In the genomic region with DNA sequence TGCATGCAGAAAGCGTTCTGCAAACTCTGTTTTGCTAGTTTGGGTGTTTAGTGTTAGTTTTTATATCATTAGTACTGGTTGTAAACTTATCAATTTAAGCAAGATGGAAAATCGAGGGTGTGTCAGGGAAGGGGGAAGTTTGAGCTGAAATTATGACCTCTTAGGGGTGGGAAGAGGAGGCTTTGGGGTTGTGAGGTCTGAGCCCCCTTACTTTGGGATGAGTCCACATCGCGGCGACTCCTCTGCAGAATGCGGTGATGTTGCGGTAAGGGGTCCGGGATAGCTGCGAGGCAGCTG, we compare ENCODE assay signal across 10 cellular contexts. TPM values are rescaled to one million over a fixed set of nuclear protein-coding genes. Genes with fewer than 3 reads are reported as not detected.
A peak's percentile ranks its signal among the peaks of the same experiment; 100 is the strongest.
DNase-seq lines count a peak whose midpoint lies in the region; ATAC-seq, FAIRE-seq and TF ChIP-seq lines count a peak whose summit lies in the region.
"Had no signal": no experiment of that assay in that cellular context is flagged by ENCODE, and none has a peak within 500 bp of the region (broad histone marks: within the 10 kb centered on the region; RNA-seq: fewer than 3 reads in every experiment).

No MANE protein-coding gene starts in this region.

- H3K4me3 Mint-ChIP-seq in activated naive CD4-positive, alpha-beta T cell treated with anti-CD3 and anti-CD28 coated beads, Interleukin-2, amount 50 U/mL, for 24 hours = peak overlapping the region; percentile 91
- H3K4me3 Mint-ChIP-seq in activated CD4-positive, alpha-beta memory T cell treated with anti-CD3 and anti-CD28 coated beads, Interleukin-2, amount 10 ng/mL, durations not matched to agents 7 days and 5 days = peak overlapping the region; percentile 87

- DNase-seq in activated naive CD4-positive, alpha-beta T cell treated with anti-CD3 and anti-CD28 coated beads, Interleukin-2, amount 50 U/mL, for 16 hours = no peak
- DNase-seq in activated CD4-positive, alpha-beta memory T cell treated with anti-CD3 and anti-CD28 coated beads, Interleukin-2, amount 10 ng/mL, durations not matched to agents 7 days and 5 days = no peak
- DNase-seq in keratinocyte (ENCODE audit: low read depth, low spot score) (peak; percentile 91), upper lobe of left lung (no peak), ureter (ENCODE audit: low spot score) (no peak)

- no peaks in the 10 kb centered on the region for H3K9me3 Mint-ChIP-seq in activated naive CD4-positive, alpha-beta T cell treated with anti-CD3 and anti-CD28 coated beads, Interleukin-2, amount 50 U/mL, for 24 hours
- H3K9me3 Mint-ChIP-seq in activated CD4-positive, alpha-beta memory T cell treated with anti-CD3 and anti-CD28 coated beads, Interleukin-2, amount 10 ng/mL, durations not matched to agents 7 days and 5 days = no peaks in the 10 kb centered on the region

- H3K4me3 ChIP-seq in keratinocyte (ENCODE audit: control insufficient read depth in 2 of 3, extremely low read depth in 1 of 3, insufficient read depth in 2 of 3, low read depth in 1 of 3, low read length in 3 of 3) = no peak overlapping the region
- peak overlapping the region in 2 of 4 donors; percentile 97 to 100 for H3K4me3 ChIP-seq in upper lobe of left lung

- 17 to 18% methylated on average over 8 to 9 of the region's 9 CpGs for WGBS in upper lobe of left lung, 2 donors

- POLR2A ChIA-PET in activated CD4-positive, alpha-beta memory T cell treated with anti-CD3 and anti-CD28 coated beads, Interleukin-2, amount 10 ng/mL, durations not matched to agents 7 days and 5 days (lab: Charles Lee) = interaction anchor here (0.6 to 1.6 kb wide), 10 partner anchors 8 to 114 kb away, joined by 3 to 9 read pairs (median 3); partner anchors contain the start of genes CIRBP and FAM174C

- no peak overlapping the region for H3K4me2 ChIP-seq in keratinocyte (ENCODE audit: control insufficient read depth, extremely low read depth, insufficient read depth, low read depth, low read length)

- H3K36me3 ChIP-seq in keratinocyte (ENCODE audit: control insufficient read depth in 2 of 2, extremely low read depth in 1 of 2, insufficient read depth in 2 of 2, low read length in 2 of 2) = peaks cover 0 to 1% of the 10 kb centered on the region in 2 experiments
- peaks cover 0 to 20% (median 2%) of the 10 kb centered on the region in 4 donors for H3K36me3 ChIP-seq in upper lobe of left lung
- H3K36me3 ChIP-seq: cardiac muscle cell had no signal

- ATAC-seq in upper lobe of left lung (ENCODE audit: low FRiP score in 2 of 2) (no peak), GM18870 (IDR thresholded peaks at IDR 0.05; ENCODE audit: unreplicated experiment) (no peak), HG03039 (IDR thresholded peaks at IDR 0.05; ENCODE audit: unreplicated experiment) (no peak)

- peak overlapping the region; percentile 100 for H3K27ac Mint-ChIP-seq in activated naive CD4-positive, alpha-beta T cell treated with anti-CD3 and anti-CD28 coated beads, Interleukin-2, amount 50 U/mL, for 24 hours
- H3K27ac Mint-ChIP-seq in activated CD4-positive, alpha-beta memory T cell treated with anti-CD3 and anti-CD28 coated beads, Interleukin-2, amount 10 ng/mL, durations not matched to agents 7 days and 5 days = peak overlapping the region; percentile 97

- TF ChIP-seq POLR2A in upper lobe of left lung (IDR thresholded peaks at IDR 0.05) = no peak

- no peak overlapping the region for H3K27ac ChIP-seq in keratinocyte (ENCODE audit: control insufficient read depth, insufficient read depth, low read length)
- peak overlapping the region in 3 of 4 donors; percentile 88 to 94 (median 89) for H3K27ac ChIP-seq in upper lobe of left lung

- TF ChIP-seq EP300 in upper lobe of left lung (IDR thresholded peaks at IDR 0.05) = no peak

- H3K36me3 Mint-ChIP-seq in activated naive CD4-positive, alpha-beta T cell treated with anti-CD3 and anti-CD28 coated beads, Interleukin-2, amount 50 U/mL, for 24 hours = peaks cover 4% of the 10 kb centered on the region
- peaks cover 14% of the 10 kb centered on the region for H3K36me3 Mint-ChIP-seq in activated CD4-positive, alpha-beta memory T cell treated with anti-CD3 and anti-CD28 coated beads, Interleukin-2, amount 10 ng/mL, durations not matched to agents 7 days and 5 days (ENCODE audit: low read depth)

- dilution Hi-C loops in keratinocyte (cut with MboI; ENCODE audit: extremely low pct_ligation_motif_present, low sequenced_read_pairs) = no loop called here

- CTCF ChIA-PET in activated CD4-positive, alpha-beta memory T cell treated with anti-CD3 and anti-CD28 coated beads, Interleukin-2, amount 10 ng/mL, durations not matched to agents 7 days and 5 days (lab: Charles Lee) = interaction anchor here (0.6 to 2.2 kb wide), 6 partner anchors 66 to 1678 kb away, joined by 3 to 6 read pairs (median 4); no protein-coding TSS in a partner anchor

- no peak overlapping the region for H3K9ac ChIP-seq in keratinocyte (ENCODE audit: control insufficient read depth, extremely low read depth, insufficient read depth, low read length)

- H2AFZ ChIP-seq in keratinocyte (ENCODE audit: control insufficient read depth, low read length) = no peak overlapping the region

- H3K27me3 ChIP-seq in keratinocyte (ENCODE audit: control insufficient read depth, extremely low read depth, insufficient read depth, low read length) = no peaks in the 10 kb centered on the region
- no peaks in the 10 kb centered on the region for H3K27me3 ChIP-seq in upper lobe of left lung
- H3K27me3 ChIP-seq: cardiac muscle cell had no signal

- peaks cover 3% of the 10 kb centered on the region for H3K27me3 Mint-ChIP-seq in activated naive CD4-positive, alpha-beta T cell treated with anti-CD3 and anti-CD28 coated beads, Interleukin-2, amount 50 U/mL, for 24 hours
- peaks cover 2% of the 10 kb centered on the region for H3K27me3 Mint-ChIP-seq in activated CD4-positive, alpha-beta memory T cell treated with anti-CD3 and anti-CD28 coated beads, Interleukin-2, amount 10 ng/mL, durations not matched to agents 7 days and 5 days

- peaks cover 22% of the 10 kb centered on the region for H3K4me1 Mint-ChIP-seq in activated naive CD4-positive, alpha-beta T cell treated with anti-CD3 and anti-CD28 coated beads, Interleukin-2, amount 50 U/mL, for 24 hours
- H3K4me1 Mint-ChIP-seq in activated CD4-positive, alpha-beta memory T cell treated with anti-CD3 and anti-CD28 coated beads, Interleukin-2, amount 10 ng/mL, durations not matched to agents 7 days and 5 days = peaks cover 22% of the 10 kb centered on the region

- no peaks in the 10 kb centered on the region for H4K20me1 ChIP-seq in keratinocyte (ENCODE audit: control insufficient read depth, extremely low read depth, insufficient read depth, low read length)

- no peak for FAIRE-seq in keratinocyte (lab: Jason Lieb, UNC)
- FAIRE-seq: kidney had no signal

- H3K79me2 ChIP-seq in keratinocyte (ENCODE audit: control insufficient read depth, insufficient read depth, low read length) = peaks cover 17% of the 10 kb centered on the region

- TF ChIP-seq CTCF in keratinocyte (optimal IDR thresholded peaks at IDR 0.05 in 1 of 3, IDR thresholded peaks at IDR 0.05 in 1 of 3, conservative IDR thresholded peaks at IDR 0.05 in 1 of 3; ENCODE audit: extremely low read depth in 1 of 3, insufficient read depth in 2 of 3, low read length in 3 of 3) (no peak), upper lobe of left lung (IDR thresholded peaks at IDR 0.05) (no peak)

- peaks cover 17% of the 10 kb centered on the region for H3K4me1 ChIP-seq in keratinocyte (ENCODE audit: control insufficient read depth, extremely low read depth, insufficient read depth, low read length)
- H3K4me1 ChIP-seq in upper lobe of left lung = peaks cover 10 to 31% (median 19%) of the 10 kb centered on the region in 4 donors

- no peaks in the 10 kb centered on the region for H3K9me1 ChIP-seq in keratinocyte (ENCODE audit: control insufficient read depth, extremely low read depth, insufficient read depth, low read length)

- H3K9me3 ChIP-seq in keratinocyte (ENCODE audit: control insufficient read depth, low read depth, low read length) (no peaks in the 10 kb centered on the region), upper lobe of left lung (no peaks in the 10 kb centered on the region)

RNA-seq across cellular contexts. Expression of gene NDUFS7, which starts 0.7 kb away (rescaled TPM):
- total RNA-seq in activated CD4-positive, alpha-beta memory T cell treated with anti-CD3 and anti-CD28 coated beads, Interleukin-2, amount 10 ng/mL, durations not matched to agents 7 days and 5 days = 100 to 1,000 TPM; 107 to 109 TPM
- polyA plus RNA-seq in keratinocyte = 23.2 to 52.1 TPM (median 41.3 TPM) in 3 replicates
- 11.3 TPM for polyA plus RNA-seq in keratinocyte (2011; ENCODE audit: low read depth)
- polyA plus RNA-seq in keratinocyte (2011; cell fraction: cytosol; rRNA removed) = 24.0 and 90.4 TPM in 2 replicates
- polyA plus RNA-seq in keratinocyte (2011; cell fraction: nucleus; rRNA removed) = 28.1 and 45.9 TPM in 2 replicates
- polyA plus RNA-seq in keratinocyte (2012; ENCODE audit: low replicate concordance) = 53.3 and 67.2 TPM in 2 replicates
- polyA minus RNA-seq in keratinocyte = 23.6 to 24.5 TPM (median 24.1 TPM) in 3 replicates
- polyA minus RNA-seq in keratinocyte (2011; cell fraction: cytosol; rRNA and poly(A)+ RNA removed) = 179 TPM
- 21.3 and 24.1 TPM in 2 replicates for polyA minus RNA-seq in keratinocyte (2011; cell fraction: nucleus; rRNA and poly(A)+ RNA removed)
- total RNA-seq in upper lobe of left lung (100 to 1,000 TPM in 4 of 6 donors, 10 to 100 TPM in 2; 38.8 to 121 (median 100) TPM), ureter (93.5 TPM)

RNA-seq across cellular contexts. Expression of gene GAMT, which starts 18.4 kb away (rescaled TPM):
- total RNA-seq in activated CD4-positive, alpha-beta memory T cell treated with anti-CD3 and anti-CD28 coated beads, Interleukin-2, amount 10 ng/mL, durations not matched to agents 7 days and 5 days = 10 to 100 TPM; 13.2 to 13.8 TPM
- 5.7 to 15.6 TPM (median 7.6 TPM) in 3 replicates for polyA plus RNA-seq in keratinocyte
- 2.3 TPM for polyA plus RNA-seq in keratinocyte (2011; ENCODE audit: low read depth)
- 5.4 and 11.0 TPM in 2 replicates for polyA plus RNA-seq in keratinocyte (2011; cell fraction: cytosol; rRNA removed)
- polyA plus RNA-seq in keratinocyte (2011; cell fraction: nucleus; rRNA removed) = 2.8 and 4.4 TPM in 2 replicates
- 7.6 and 8.1 TPM in 2 replicates for polyA plus RNA-seq in keratinocyte (2012; ENCODE audit: low replicate concordance)
- 3.4 to 8.3 TPM (median 7.1 TPM) in 3 replicates for polyA minus RNA-seq in keratinocyte
- 12.1 TPM for polyA minus RNA-seq in keratinocyte (2011; cell fraction: cytosol; rRNA and poly(A)+ RNA removed)
- 1.3 and 1.5 TPM in 2 replicates for polyA minus RNA-seq in keratinocyte (2011; cell fraction: nucleus; rRNA and poly(A)+ RNA removed)
- total RNA-seq in upper lobe of left lung (10 to 100 TPM in 2 of 6 donors, 1 to 10 TPM in 4; 4.0 to 12.1 (median 8.1) TPM), ureter (9.3 TPM)

RNA-seq across cellular contexts. Expression of gene DAZAP1, which starts 24.4 kb away (rescaled TPM):
- total RNA-seq in activated CD4-positive, alpha-beta memory T cell treated with anti-CD3 and anti-CD28 coated beads, Interleukin-2, amount 10 ng/mL, durations not matched to agents 7 days and 5 days = 100 to 1,000 TPM; 194 to 218 TPM
- 56.4 to 99.2 TPM (median 71.6 TPM) in 3 replicates for polyA plus RNA-seq in keratinocyte
- polyA plus RNA-seq in keratinocyte (2011; ENCODE audit: low read depth) = 75.7 TPM
- polyA plus RNA-seq in keratinocyte (2011; cell fraction: cytosol; rRNA removed) = 33.6 and 50.2 TPM in 2 replicates
- 72.0 and 80.3 TPM in 2 replicates for polyA plus RNA-seq in keratinocyte (2011; cell fraction: nucleus; rRNA removed)
- polyA plus RNA-seq in keratinocyte (2012; ENCODE audit: low replicate concordance) = 35.2 and 91.1 TPM in 2 replicates
- polyA minus RNA-seq in keratinocyte = 24.9 to 70.2 TPM (median 27.3 TPM) in 3 replicates
- 40.5 TPM for polyA minus RNA-seq in keratinocyte (2011; cell fraction: cytosol; rRNA and poly(A)+ RNA removed)
- 20.7 and 38.5 TPM in 2 replicates for polyA minus RNA-seq in keratinocyte (2011; cell fraction: nucleus; rRNA and poly(A)+ RNA removed)
- total RNA-seq in upper lobe of left lung = 100 to 1,000 TPM in 1 of 6 donors, 10 to 100 TPM in 5; 38.9 to 107 (median 78.7) TPM
- total RNA-seq in ureter = 137 TPM

RNA-seq across cellular contexts. Expression of gene RPS15, which starts 55.2 kb away (rescaled TPM):
- 1,000 to 10,000 TPM; 1,378 to 1,409 TPM for total RNA-seq in activated CD4-positive, alpha-beta memory T cell treated with anti-CD3 and anti-CD28 coated beads, Interleukin-2, amount 10 ng/mL, durations not matched to agents 7 days and 5 days
- 795 to 1,391 TPM (median 803 TPM) in 3 replicates for polyA plus RNA-seq in keratinocyte
- 362 TPM for polyA plus RNA-seq in keratinocyte (2011; ENCODE audit: low read depth)
- 749 and 1,693 TPM in 2 replicates for polyA plus RNA-seq in keratinocyte (2011; cell fraction: cytosol; rRNA removed)
- polyA plus RNA-seq in keratinocyte (2011; cell fraction: nucleus; rRNA removed) = 422 and 446 TPM in 2 replicates
- 1,800 and 1,869 TPM in 2 replicates for polyA plus RNA-seq in keratinocyte (2012; ENCODE audit: low replicate concordance)
- 373 to 635 TPM (median 449 TPM) in 3 replicates for polyA minus RNA-seq in keratinocyte
- polyA minus RNA-seq in keratinocyte (2011; cell fraction: cytosol; rRNA and poly(A)+ RNA removed) = 1,642 TPM
- 171 and 204 TPM in 2 replicates for polyA minus RNA-seq in keratinocyte (2011; cell fraction: nucleus; rRNA and poly(A)+ RNA removed)
- total RNA-seq in upper lobe of left lung = 1,000 to 10,000 TPM in 5 of 6 donors, 100 to 1,000 TPM in 1; 825 to 2,012 (median 1,317) TPM
- total RNA-seq in ureter = 1,085 TPM
